ENCODE assay signal across 1 cellular context in genomic region chr2:120314656-120315366, GRCh38.
TF ChIP-seq lines count a peak whose summit lies in the region.

No MANE protein-coding gene starts in this region.

TF ChIP-seq in endothelial cell of umbilical vein, 7 proteins besides CTCF, POLR2A, EP300 and RAD21:
- TF ChIP-seq EZH2 (IDR thresholded peaks at IDR 0.05; ENCODE audit: borderline replicate concordance, low read depth, low read length, severe bottlenecking) (no peak), POLR2AphosphoS5 (IDR thresholded peaks at IDR 0.05; ENCODE audit: insufficient read depth, low read depth, low read length) (no peak), FOS (IDR thresholded peaks at IDR 0.05; ENCODE audit: borderline replicate concordance, insufficient read depth, low read length) (no peak), JUN (IDR thresholded peaks at IDR 0.05; ENCODE audit: borderline replicate concordance, insufficient read depth, insufficient read length, low read depth) (no peak), GATA2 (IDR thresholded peaks at IDR 0.05; ENCODE audit: insufficient read depth, insufficient read length, low read depth, low read length) (no peak), MYC (IDR thresholded peaks at IDR 0.05; ENCODE audit: low read depth, low read length) (no peak), MAX (IDR thresholded peaks at IDR 0.05; ENCODE audit: insufficient read depth, insufficient read length) (no peak)
